Comparison of ENCODE assay signal across 23 cellular contexts in genomic region chr7:26691886-26692285, GRCh38.
"Had no signal": no experiment of that assay in that cellular context is flagged by ENCODE, and none has a peak within 500 bp of the region (broad histone marks: within the 10 kb centered on the region; RNA-seq: fewer than 3 reads in every experiment).

No MANE protein-coding gene starts in this region.

- H3K27ac ChIP-seq: brain microvascular endothelial cell, colonic mucosa, gastroesophageal sphincter, heart right ventricle, right atrium auricular region, suprapubic skin, transverse colon had no signal

- H3K27me3 ChIP-seq: brain microvascular endothelial cell, colonic mucosa, gastroesophageal sphincter, right atrium auricular region, suprapubic skin, transverse colon had no signal

- H3K27me3 Mint-ChIP-seq: central memory CD8-positive, alpha-beta T cell; natural killer cell treated with Interleukin-12 subunit alpha and Interleukin-12 subunit beta and Interleukin-15 and Interleukin-18, amount 100 ng/mL, for 72 hours; progenitor cell of endocrine pancreas had no signal

- H3K9me3 ChIP-seq: colonic mucosa, gastroesophageal sphincter, heart right ventricle, right atrium auricular region, suprapubic skin, transverse colon had no signal

- H3K4me3 ChIP-seq: colonic mucosa, gastroesophageal sphincter, heart right ventricle, right atrium auricular region, suprapubic skin, transverse colon had no signal

- ATAC-seq: activated CD8-positive, alpha-beta T cell treated with anti-CD3 and anti-CD28 coated beads, Interleukin-2, amount 10 ng/mL, durations not matched to agents 7 days and 5 days; esophagus mucosa; gastroesophageal sphincter; heart right ventricle; left cardiac atrium; natural killer cell treated with Interleukin-12 subunit alpha and Interleukin-12 subunit beta and Interleukin-15 and Interleukin-18, amount 100 ng/mL, for 72 hours; stimulated activated naive CD8-positive, alpha-beta T cell treated with anti-CD3 and anti-CD28 coated beads, Interleukin-15, amount 100 ng/mL, for 72 hours had no signal

- H3K4me3 Mint-ChIP-seq: activated CD4-positive, alpha-beta T cell treated with anti-CD3 and anti-CD28 coated beads, Interleukin-2, amount 10 ng/mL, durations not matched to agents 24 days and 14 days; activated CD8-positive, alpha-beta T cell treated with anti-CD3 and anti-CD28 coated beads, Interleukin-2, amount 10 ng/mL, durations not matched to agents 7 days and 5 days; central memory CD8-positive, alpha-beta T cell; natural killer cell treated with Interleukin-12 subunit alpha and Interleukin-12 subunit beta and Interleukin-15 and Interleukin-18, amount 100 ng/mL, for 72 hours; stimulated activated naive CD8-positive, alpha-beta T cell treated with anti-CD3 and anti-CD28 coated beads, Interleukin-15, amount 100 ng/mL, for 72 hours had no signal

- H3K27ac Mint-ChIP-seq: activated CD4-positive, alpha-beta T cell treated with anti-CD3 and anti-CD28 coated beads, Interleukin-2, amount 10 ng/mL, durations not matched to agents 24 days and 14 days; activated CD8-positive, alpha-beta T cell treated with anti-CD3 and anti-CD28 coated beads, Interleukin-2, amount 10 ng/mL, durations not matched to agents 7 days and 5 days; natural killer cell treated with Interleukin-12 subunit alpha and Interleukin-12 subunit beta and Interleukin-15 and Interleukin-18, amount 100 ng/mL, for 72 hours; progenitor cell of endocrine pancreas had no signal

- H3K4me1 ChIP-seq: right atrium auricular region had no signal

- H3K4me1 Mint-ChIP-seq: central memory CD8-positive, alpha-beta T cell; stimulated activated naive CD8-positive, alpha-beta T cell treated with anti-CD3 and anti-CD28 coated beads, Interleukin-15, amount 100 ng/mL, for 72 hours had no signal

- DNase-seq: activated CD4-positive, alpha-beta T cell treated with anti-CD3 and anti-CD28 coated beads, Interleukin-2, amount 10 ng/mL, durations not matched to agents 24 days and 14 days; activated CD4-positive, CD25-positive, alpha-beta regulatory T cell; activated CD8-positive, alpha-beta memory T cell treated with anti-CD3 and anti-CD28 coated beads, Interleukin-2, amount 50 U/mL, for 4 hours; activated CD8-positive, alpha-beta T cell treated with anti-CD3 and anti-CD28 coated beads, Interleukin-2, amount 10 ng/mL, durations not matched to agents 7 days and 5 days; activated effector memory CD4-positive, alpha-beta T cell treated with anti-CD3 and anti-CD28 coated beads, Interleukin-2, amount 50 U/mL, for 16 hours; activated naive CD4-positive, alpha-beta T cell treated with anti-CD3 and anti-CD28 coated beads, Interleukin-2, amount 50 U/mL, for 16 hours; activated T-cell treated with anti-CD3 and anti-CD28 coated beads, Interleukin-2, amount 50 U/mL, for 48 hours; aorta; brain microvascular endothelial cell; colonic mucosa; heart right ventricle; left cardiac atrium; stimulated activated CD4-positive, alpha-beta T cell treated with anti-CD3 and anti-CD28 coated beads, Interleukin-12 subunit alpha, Interleukin-12 subunit beta, amount 100 ng/mL, for 4 hours; stimulated activated CD4-positive, alpha-beta T cell treated with anti-CD3 and anti-CD28 coated beads, Interleukin-1b, Interleukin-23, amount 100 ng/mL, for 48 hours; stimulated activated naive CD8-positive, alpha-beta T cell treated with anti-CD3 and anti-CD28 coated beads, Interleukin-15, amount 100 ng/mL, for 72 hours; transverse colon had no signal

- H3K36me3 Mint-ChIP-seq: natural killer cell treated with Interleukin-12 subunit alpha and Interleukin-12 subunit beta and Interleukin-15 and Interleukin-18, amount 100 ng/mL, for 72 hours had no signal

- H3K36me3 ChIP-seq: brain microvascular endothelial cell, colonic mucosa, gastroesophageal sphincter, heart right ventricle, right atrium auricular region, suprapubic skin, transverse colon had no signal

- H3K9me3 Mint-ChIP-seq: activated CD4-positive, alpha-beta T cell treated with anti-CD3 and anti-CD28 coated beads, Interleukin-2, amount 10 ng/mL, durations not matched to agents 24 days and 14 days; central memory CD8-positive, alpha-beta T cell; natural killer cell treated with Interleukin-12 subunit alpha and Interleukin-12 subunit beta and Interleukin-15 and Interleukin-18, amount 100 ng/mL, for 72 hours; stimulated activated naive CD8-positive, alpha-beta T cell treated with anti-CD3 and anti-CD28 coated beads, Interleukin-15, amount 100 ng/mL, for 72 hours had no signal
